13 cellular contexts compared by ENCODE assay signal in genomic region chr12:26120561-26121274, GRCh38. TPM values are rescaled to one million over a fixed set of nuclear protein-coding genes. Genes with fewer than 3 reads are reported as not detected.
DNase-seq lines count a peak whose midpoint lies in the region; ATAC-seq and TF ChIP-seq lines count a peak whose summit lies in the region.
"Had no signal": no experiment of that assay in that cellular context is flagged by ENCODE, and none has a peak within 500 bp of the region (broad histone marks: within the 10 kb centered on the region; RNA-seq: fewer than 3 reads in every experiment).

No MANE protein-coding gene starts in this region.

- peak; percentile 26 for DNase-seq in adipocyte (ENCODE audit: low read depth)
- peak; percentile 40 for DNase-seq in iris pigment epithelial cell (ENCODE audit: low read depth)
- DNase-seq in smooth muscle cell (lab: John Stamatoyannopoulos, UW; ENCODE audit: unreplicated experiment), result no peak
- DNase-seq in mesenteric fat pad (ENCODE audit: low spot score), result no peak
- DNase-seq in mucosa of gallbladder (ENCODE audit: low spot score), result no peak
- no peak for DNase-seq in activated CD4-positive, alpha-beta T cell treated with anti-CD3 and anti-CD28 coated beads, Interleukin-2, amount 10 ng/mL, durations not matched to agents 7 days and 5 days
- DNase-seq: GOT3; NCI-H2171 treated with DMSO at 0.1 percent for 48 hours; stimulated activated naive CD4-positive, alpha-beta T cell treated with Interleukin-2 at 50 U/mL for 16 hours had no signal

- no peaks in the 10 kb centered on the region for H3K36me3 ChIP-seq in HEK293 (ENCODE audit: control insufficient read depth in 2 of 2, insufficient read depth in 1 of 2, low read length in 2 of 2)
- no peaks in the 10 kb centered on the region for H3K36me3 ChIP-seq in adipocyte (ENCODE audit: control insufficient read depth, insufficient read depth, low read length, severe bottlenecking)
- H3K36me3 ChIP-seq in smooth muscle cell (ENCODE audit: low read depth), result no peaks in the 10 kb centered on the region

- peak overlapping the region; percentile 83 for H3K9ac ChIP-seq in adipocyte (ENCODE audit: low read length)
- H3K9ac ChIP-seq in smooth muscle cell (ENCODE audit: low read depth), result no peak overlapping the region

- H3K9me3 Mint-ChIP-seq in activated CD4-positive, alpha-beta T cell treated with anti-CD3 and anti-CD28 coated beads, Interleukin-2, amount 10 ng/mL, durations not matched to agents 7 days and 5 days, result no peaks in the 10 kb centered on the region
- H3K9me3 Mint-ChIP-seq: activated T-helper 1 cell treated with anti-CD3 and anti-CD28 coated beads, Interleukin-12 subunit alpha, Interleukin-12 subunit beta, Interleukin-2, Interleukin-4 antibody, amounts not matched to agents 30 ng/mL and 10 ng/mL and 1 ng/mL, durations not matched to agents 14 hours and 24 hours and 36 hours had no signal

- H3K27ac ChIP-seq in HEK293 (ENCODE audit: extremely low read depth, low read depth, low read length), result no peak overlapping the region
- H3K27ac ChIP-seq in smooth muscle cell (ENCODE audit: low read depth), result no peak overlapping the region
- H3K27ac ChIP-seq: C4-2B had no signal

- H3K4me1 Mint-ChIP-seq in activated CD4-positive, alpha-beta T cell treated with anti-CD3 and anti-CD28 coated beads, Interleukin-2, amount 10 ng/mL, durations not matched to agents 7 days and 5 days, result peaks cover 29% of the 10 kb centered on the region

- H3K9me3 ChIP-seq in HEK293 (ENCODE audit: control insufficient read depth, insufficient read depth, low read depth, low read length), result no peaks in the 10 kb centered on the region
- H3K9me3 ChIP-seq in adipocyte (ENCODE audit: control insufficient read depth, low read length), result no peaks in the 10 kb centered on the region
- H3K9me3 ChIP-seq in smooth muscle cell (replicated peaks; ENCODE audit: low read depth), result no peaks in the 10 kb centered on the region

- peaks cover 77% of the 10 kb centered on the region for H3K27me3 Mint-ChIP-seq in activated CD4-positive, alpha-beta T cell treated with anti-CD3 and anti-CD28 coated beads, Interleukin-2, amount 10 ng/mL, durations not matched to agents 7 days and 5 days

- H3K4me3 Mint-ChIP-seq in activated CD4-positive, alpha-beta T cell treated with anti-CD3 and anti-CD28 coated beads, Interleukin-2, amount 10 ng/mL, durations not matched to agents 7 days and 5 days, result no peak overlapping the region

- H3F3A ChIP-seq in smooth muscle cell (ENCODE audit: low read depth), result peaks cover 6% of the 10 kb centered on the region

- POLR2A ChIA-PET in HEK293 (lab: Yijun Ruan, JAX), result no interaction called here
- POLR2A ChIA-PET in activated CD4-positive, alpha-beta T cell treated with anti-CD3 and anti-CD28 coated beads, Interleukin-2, amount 10 ng/mL, durations not matched to agents 7 days and 5 days (lab: Charles Lee), result interaction anchor here (0.6 kb wide), 1 partner anchor 8 kb away, joined by 3 read pairs; no protein-coding TSS in a partner anchor

- H2AFZ ChIP-seq in smooth muscle cell (ENCODE audit: low read depth), result no peak overlapping the region

- no peak overlapping the region for H3K27ac Mint-ChIP-seq in activated CD4-positive, alpha-beta T cell treated with anti-CD3 and anti-CD28 coated beads, Interleukin-2, amount 10 ng/mL, durations not matched to agents 7 days and 5 days
- H3K27ac Mint-ChIP-seq: activated T-helper 1 cell treated with anti-CD3 and anti-CD28 coated beads, Interleukin-12 subunit alpha, Interleukin-12 subunit beta, Interleukin-2, Interleukin-4 antibody, amounts not matched to agents 30 ng/mL and 10 ng/mL and 1 ng/mL, durations not matched to agents 14 hours and 24 hours and 36 hours had no signal

- WGBS in smooth muscle cell (ENCODE audit: low lambda C conversion rate), result 85% methylated on average over 4 of the region's 4 CpGs

- CTCF ChIA-PET in HEK293 (lab: Yijun Ruan, JAX), result interaction anchor here (0.6 to 3.9 kb wide), 16 partner anchors 12 to 531 kb away, joined by 3 to 21 read pairs (median 4); no protein-coding TSS in a partner anchor
- CTCF ChIA-PET in activated CD4-positive, alpha-beta T cell treated with anti-CD3 and anti-CD28 coated beads, Interleukin-2, amount 10 ng/mL, durations not matched to agents 7 days and 5 days (lab: Charles Lee), result no interaction called here

- H4K20me1 ChIP-seq in smooth muscle cell (ENCODE audit: low read depth), result no peaks in the 10 kb centered on the region

- H3K36me3 Mint-ChIP-seq in activated CD4-positive, alpha-beta T cell treated with anti-CD3 and anti-CD28 coated beads, Interleukin-2, amount 10 ng/mL, durations not matched to agents 7 days and 5 days (ENCODE audit: low read depth), result peaks cover 2% of the 10 kb centered on the region

- no peaks in the 10 kb centered on the region for H3K79me2 ChIP-seq in smooth muscle cell (ENCODE audit: low read depth)

- H3K4me3 ChIP-seq in HEK293 (ENCODE audit: low read depth, low read length) (no peak overlapping the region), adipocyte (ENCODE audit: low read length) (no peak overlapping the region), smooth muscle cell (no peak overlapping the region)

- H3K27me3 ChIP-seq in adipocyte (replicated peaks; ENCODE audit: control insufficient read depth, insufficient read depth, low read length) (no peaks in the 10 kb centered on the region), smooth muscle cell (ENCODE audit: low read depth) (peaks cover 3% of the 10 kb centered on the region)

- peaks cover 12% of the 10 kb centered on the region; the same call in 1 of the 2 replicates for H3K4me1 ChIP-seq in HEK293 (ENCODE audit: control insufficient read depth, insufficient read depth, low read length)
- H3K4me1 ChIP-seq in adipocyte (ENCODE audit: control insufficient read depth, insufficient read depth, low read length), result peaks cover 35% of the 10 kb centered on the region
- peaks cover 2% of the 10 kb centered on the region for H3K4me1 ChIP-seq in smooth muscle cell (ENCODE audit: low read depth)

- TF ChIP-seq CTCF in HEK293 (tag by site-specific recombination; IDR thresholded peaks at IDR 0.05) (no peak), smooth muscle cell (IDR thresholded peaks at IDR 0.05; ENCODE audit: borderline replicate concordance, insufficient read depth, poor library complexity, severe bottlenecking) (no peak)

- H3K4me2 ChIP-seq in smooth muscle cell, result peak overlapping the region; percentile 93

- no peak for ATAC-seq in GM18858 (IDR thresholded peaks at IDR 0.05; ENCODE audit: unreplicated experiment)

TF ChIP-seq in HEK293, 187 proteins besides CTCF, POLR2A, EP300 and RAD21:
- TF ChIP-seq, protein P1, sequence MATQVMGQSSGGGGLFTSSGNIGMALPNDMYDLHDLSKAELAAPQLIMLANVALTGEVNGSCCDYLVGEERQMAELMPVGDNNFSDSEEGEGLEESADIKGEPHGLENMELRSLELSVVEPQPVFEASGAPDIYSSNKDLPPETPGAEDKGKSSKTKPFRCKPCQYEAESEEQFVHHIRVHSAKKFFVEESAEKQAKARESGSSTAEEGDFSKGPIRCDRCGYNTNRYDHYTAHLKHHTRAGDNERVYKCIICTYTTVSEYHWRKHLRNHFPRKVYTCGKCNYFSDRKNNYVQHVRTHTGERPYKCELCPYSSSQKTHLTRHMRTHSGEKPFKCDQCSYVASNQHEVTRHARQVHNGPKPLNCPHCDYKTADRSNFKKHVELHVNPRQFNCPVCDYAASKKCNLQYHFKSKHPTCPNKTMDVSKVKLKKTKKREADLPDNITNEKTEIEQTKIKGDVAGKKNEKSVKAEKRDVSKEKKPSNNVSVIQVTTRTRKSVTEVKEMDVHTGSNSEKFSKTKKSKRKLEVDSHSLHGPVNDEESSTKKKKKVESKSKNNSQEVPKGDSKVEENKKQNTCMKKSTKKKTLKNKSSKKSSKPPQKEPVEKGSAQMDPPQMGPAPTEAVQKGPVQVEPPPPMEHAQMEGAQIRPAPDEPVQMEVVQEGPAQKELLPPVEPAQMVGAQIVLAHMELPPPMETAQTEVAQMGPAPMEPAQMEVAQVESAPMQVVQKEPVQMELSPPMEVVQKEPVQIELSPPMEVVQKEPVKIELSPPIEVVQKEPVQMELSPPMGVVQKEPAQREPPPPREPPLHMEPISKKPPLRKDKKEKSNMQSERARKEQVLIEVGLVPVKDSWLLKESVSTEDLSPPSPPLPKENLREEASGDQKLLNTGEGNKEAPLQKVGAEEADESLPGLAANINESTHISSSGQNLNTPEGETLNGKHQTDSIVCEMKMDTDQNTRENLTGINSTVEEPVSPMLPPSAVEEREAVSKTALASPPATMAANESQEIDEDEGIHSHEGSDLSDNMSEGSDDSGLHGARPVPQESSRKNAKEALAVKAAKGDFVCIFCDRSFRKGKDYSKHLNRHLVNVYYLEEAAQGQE (tag by site-specific recombination; IDR thresholded peaks at IDR 0.05), result no peak
- TF ChIP-seq OSR2 (tag by site-specific recombination; IDR thresholded peaks at IDR 0.05), result peak; percentile 59

RNA-seq across cellular contexts. Expression of gene BHLHE41, which starts 4.1 kb away (rescaled TPM):
- 4.4 and 6.0 TPM in 2 replicates for total RNA-seq in smooth muscle cell
- polyA plus RNA-seq in smooth muscle cell, result 10.3 and 10.6 TPM in 2 replicates
- total RNA-seq in mesenteric fat pad, result 21.0 TPM
- total RNA-seq in mucosa of gallbladder, result 99.6 TPM
- not detected for total RNA-seq in activated CD4-positive, alpha-beta T cell treated with anti-CD3 and anti-CD28 coated beads, Interleukin-2, amount 10 ng/mL, durations not matched to agents 7 days and 5 days
- total RNA-seq: activated T-helper 1 cell treated with anti-CD3 and anti-CD28 coated beads, Interleukin-12 subunit alpha, Interleukin-12 subunit beta, Interleukin-2, Interleukin-4 antibody, amounts not matched to agents 30 ng/mL and 10 ng/mL and 1 ng/mL, durations not matched to agents 14 hours and 24 hours and 36 hours had no signal

Comparison
In these comparisons a context has a peak if more than half of its experiments do, and no peak if none do; other contexts are left out.
1. DNase-seq: peak in adipocyte (single experiment) and iris pigment epithelial cell (single experiment); none in smooth muscle cell (single experiment), mesenteric fat pad (single experiment), mucosa of gallbladder (single experiment) and activated CD4-positive, alpha-beta T cell treated with anti-CD3 and anti-CD28 coated beads, Interleukin-2, amount 10 ng/mL, durations not matched to agents 7 days and 5 days (single experiment).